Comparison of ENCODE assay signal across 8 cellular contexts in genomic region chr13:29362849-29363604, GRCh38.
DNase-seq lines count a peak whose midpoint lies in the region; ATAC-seq and TF ChIP-seq lines count a peak whose summit lies in the region.

No MANE protein-coding gene starts in this region.

- TF ChIP-seq CTCF in A673 (conservative IDR thresholded peaks at IDR 0.05; ENCODE audit: low read depth, low read length) (peak; percentile 92), GM12864 (IDR thresholded peaks at IDR 0.05; ENCODE audit: low read depth, low read length, missing control alignments) (peak; percentile 99), activated B cell treated with CpG ODN at 0.5 μM for 24 hours (IDR thresholded peaks at IDR 0.05) (no peak), endothelial cell (IDR thresholded peaks at IDR 0.05; ENCODE audit: unreplicated experiment) (peak; percentile 85), tibial nerve (IDR thresholded peaks at IDR 0.05) (peak; percentile 53 to 79 (median 65))

- H3K27ac Mint-ChIP-seq in activated B cell treated with CpG ODN at 0.5 μM for 24 hours (no peak overlapping the region), endothelial cell (ENCODE audit: unreplicated experiment) (no peak overlapping the region)

- ATAC-seq in HG02642 (IDR thresholded peaks at IDR 0.05; ENCODE audit: poor library complexity, unreplicated experiment), result peak; percentile 85
- ATAC-seq in activated B cell treated with CpG ODN at 0.5 μM for 24 hours (ENCODE audit: low read depth), result peak; percentile 78

- H3K36me3 ChIP-seq in A673 (ENCODE audit: insufficient read depth, low read length, poor library complexity, severe bottlenecking) (no peaks in the 10 kb centered on the region), tibial nerve (no peaks in the 10 kb centered on the region)

- DNase-seq in A673 (ENCODE audit: low spot score) (peak; percentile 66), GM12864 (ENCODE audit: low read depth) (peak; percentile 19), NCI-H1930 (lab: John Stamatoyannopoulos, UW) (peak; percentile 42 to 62), activated B cell treated with CpG ODN at 0.5 μM for 24 hours (no peak), endothelial cell (ENCODE audit: low spot score) (peak; percentile 71), middle frontal gyrus (ENCODE audit: extremely low spot score, low spot score) (peak; percentile 6), tibial nerve (ENCODE audit: low spot score in 2 of 2) (peak in 1 of 2 donors; percentile 19)

- WGBS in tibial nerve, 2 donors, result 3 to 7% methylated on average over 6 of the region's 6 CpGs

- H3K36me3 Mint-ChIP-seq in activated B cell treated with CpG ODN at 0.5 μM for 24 hours (ENCODE audit: low read depth), result no peaks in the 10 kb centered on the region
- H3K36me3 Mint-ChIP-seq in endothelial cell (ENCODE audit: low read depth, unreplicated experiment), result no peaks in the 10 kb centered on the region

- no peak for TF ChIP-seq POLR2A in tibial nerve (IDR thresholded peaks at IDR 0.05)

- intact Hi-C loops in A673 (cut with micrococcal nuclease; ENCODE audit: unreplicated experiment) (loop anchor here (5.0 to 10.0 kb wide), 4 partner anchors 406 to 1038 kb away; partner anchors contain the start of gene MTUS2), activated B cell treated with CpG ODN at 0.5 μM for 24 hours (cut with micrococcal nuclease) (loop anchor here (1.0 to 2.0 kb wide), 2 partner anchors 282 to 1038 kb away; no protein-coding TSS in a partner anchor)

- H3K4me1 ChIP-seq in A673 (ENCODE audit: insufficient read depth, low read length, poor library complexity, severe bottlenecking), result no peaks in the 10 kb centered on the region
- no peaks in the 10 kb centered on the region for H3K4me1 ChIP-seq in tibial nerve

- H3K27me3 ChIP-seq in A673 (replicated peaks; ENCODE audit: insufficient read depth, low read depth, low read length, poor library complexity) (no peaks in the 10 kb centered on the region), tibial nerve (no peaks in the 10 kb centered on the region)

- H3K4me3 ChIP-seq in A673 (ENCODE audit: low read depth, low read length, poor library complexity, severe bottlenecking), result no peak overlapping the region
- H3K4me3 ChIP-seq in GM12864 (ENCODE audit: low read depth, low read length), result no peak overlapping the region
- H3K4me3 ChIP-seq in tibial nerve, result no peak overlapping the region

- H3K27ac ChIP-seq in A673 (ENCODE audit: low read depth, low read length, poor library complexity, severe bottlenecking) (no peak overlapping the region), tibial nerve (no peak overlapping the region)

- CTCF ChIA-PET in A673 (lab: Charles Lee) (no interaction called here), activated B cell treated with CpG ODN at 0.5 μM for 24 hours (lab: Charles Lee) (interaction anchor here (0.8 to 2.0 kb wide), 3 partner anchors 11 to 283 kb away, joined by 3 to 11 read pairs (median 8); no protein-coding TSS in a partner anchor)

- no TSS peak for BruUV-seq in A673 (replicated peaks; lab: Mats Ljungman, UMichigan)

- H3K4me1 Mint-ChIP-seq in activated B cell treated with CpG ODN at 0.5 μM for 24 hours (no peaks in the 10 kb centered on the region), endothelial cell (ENCODE audit: unreplicated experiment) (no peaks in the 10 kb centered on the region)

- H3K4me3 Mint-ChIP-seq in activated B cell treated with CpG ODN at 0.5 μM for 24 hours, result no peak overlapping the region
- H3K4me3 Mint-ChIP-seq in endothelial cell (ENCODE audit: unreplicated experiment), result no peak overlapping the region

- POLR2A ChIA-PET in A673 (lab: Charles Lee; ENCODE audit: low non-redundant PET) (no interaction called here), activated B cell treated with CpG ODN at 0.5 μM for 24 hours (lab: Charles Lee) (no interaction called here)

- TF ChIP-seq EP300 in tibial nerve (IDR thresholded peaks at IDR 0.05), result no peak

- H3K27me3 Mint-ChIP-seq in activated B cell treated with CpG ODN at 0.5 μM for 24 hours (peaks cover 6% of the 10 kb centered on the region), endothelial cell (ENCODE audit: unreplicated experiment) (no peaks in the 10 kb centered on the region)

- no peaks in the 10 kb centered on the region for H3K9me3 Mint-ChIP-seq in activated B cell treated with CpG ODN at 0.5 μM for 24 hours
- H3K9me3 Mint-ChIP-seq in endothelial cell (ENCODE audit: unreplicated experiment), result no peaks in the 10 kb centered on the region

- H3K9me3 ChIP-seq in A673 (ENCODE audit: low read depth, low read length, poor library complexity, severe bottlenecking) (no peaks in the 10 kb centered on the region), tibial nerve (no peaks in the 10 kb centered on the region)
